Comparison of ENCODE assay signal across 8 cellular contexts in genomic region chr17:74987418-74987908, GRCh38. TPM values are rescaled to one million over a fixed set of nuclear protein-coding genes. Genes with fewer than 3 reads are reported as not detected.
DNase-seq lines count a peak whose midpoint lies in the region; ATAC-seq and TF ChIP-seq lines count a peak whose summit lies in the region.

CDR2L (plus strand) TSS chr17:74987632; CDS start chr17:74988044, 412 bp downstream.

- peak; percentile 90 for DNase-seq in AG10803 (ENCODE audit: low read depth)
- peak; percentile 83 for DNase-seq in NCI-H526 treated with DMSO at 0.1 percent for 48 hours (lab: John Stamatoyannopoulos, UW)
- DNase-seq in activated CD4-positive, alpha-beta T cell treated with anti-CD3 and anti-CD28 coated beads, Interleukin-2, amount 50 U/mL, for 24 hours (ENCODE audit: low read depth in 1 of 2, low spot score in 1 of 2), result peak; percentile 80 to 86
- peak; percentile 96 to 98 for DNase-seq in left lung
- DNase-seq in stimulated activated CD4-positive, alpha-beta T cell treated with anti-CD3 and anti-CD28 coated beads, Interleukin-2, amount 100 ng/mL, for 24 hours, result peak; percentile 94 to 96

- TF ChIP-seq CTCF in AG10803 (conservative IDR thresholded peaks at IDR 0.05; ENCODE audit: low read length) (no peak), left lung (IDR thresholded peaks at IDR 0.05) (no peak)

- intact Hi-C loops in dendritic cell treated with granulocyte-macrophage colony-stimulating factor and Interleukin-4, amounts not matched to agents 40 ng/mL and 50 ng/mL, for 4 days (cut with micrococcal nuclease), result no loop called here
- intact Hi-C loops in left lung (cut with DNase I), result no loop called here

- peaks cover 4 to 41% of the 10 kb centered on the region in 2 donors for H3K4me1 ChIP-seq in left lung

- H3K4me3 ChIP-seq in AG10803 (ENCODE audit: low read length) (peak within 1 kb of the TSS; percentile 91), left lung (peak within 1 kb of the TSS; percentile 63 to 78)

- H3K27ac Mint-ChIP-seq in dendritic cell treated with granulocyte-macrophage colony-stimulating factor and Interleukin-4, amounts not matched to agents 40 ng/mL and 50 ng/mL, for 4 days, result peak within 1 kb of the TSS; percentile 92

- H3K9me3 Mint-ChIP-seq in dendritic cell treated with granulocyte-macrophage colony-stimulating factor and Interleukin-4, amounts not matched to agents 40 ng/mL and 50 ng/mL, for 4 days, result no peaks in the 10 kb centered on the region

- peak within 1 kb of the TSS; percentile 83 for H3K4me3 Mint-ChIP-seq in dendritic cell treated with granulocyte-macrophage colony-stimulating factor and Interleukin-4, amounts not matched to agents 40 ng/mL and 50 ng/mL, for 4 days

- peak; percentile 86 for ATAC-seq in GM19324 (IDR thresholded peaks at IDR 0.05; ENCODE audit: low FRiP score, unreplicated experiment)
- ATAC-seq in HG03469 (IDR thresholded peaks at IDR 0.05; ENCODE audit: unreplicated experiment), result peak; percentile 88
- peak; percentile 91 for ATAC-seq in left lung

- peaks cover 54% of the 10 kb centered on the region for H3K27me3 Mint-ChIP-seq in dendritic cell treated with granulocyte-macrophage colony-stimulating factor and Interleukin-4, amounts not matched to agents 40 ng/mL and 50 ng/mL, for 4 days

- H3K36me3 ChIP-seq in left lung, result no peaks in the 10 kb centered on the region

- H3K27me3 ChIP-seq in left lung, result peaks cover 0 to 26% of the 10 kb centered on the region in 2 donors

- H3K27ac ChIP-seq in left lung, result peak within 1 kb of the TSS; percentile 80 to 96

- H3K4me1 Mint-ChIP-seq in dendritic cell treated with granulocyte-macrophage colony-stimulating factor and Interleukin-4, amounts not matched to agents 40 ng/mL and 50 ng/mL, for 4 days (ENCODE audit: low read depth), result peaks cover 55% of the 10 kb centered on the region

- peaks cover 19% of the 10 kb centered on the region for H3K36me3 Mint-ChIP-seq in dendritic cell treated with granulocyte-macrophage colony-stimulating factor and Interleukin-4, amounts not matched to agents 40 ng/mL and 50 ng/mL, for 4 days (ENCODE audit: low read depth)

- H3K9me3 ChIP-seq in left lung, result no peaks in the 10 kb centered on the region

RNA-seq across cellular contexts. Expression of gene CDR2L, which starts in this region (rescaled TPM):
- 10 to 100 TPM; 22.9 to 41.2 TPM for total RNA-seq in left lung

Comparison
In these comparisons a context has a peak if more than half of its experiments do, and no peak if none do; other contexts are left out.
1. Peak in every context shown above with its lines: DNase-seq, ATAC-seq, H3K4me3 ChIP-seq and H3K27ac ChIP-seq.